ENCODE assay signal across 8 cellular contexts in genomic region chr1:113835686-113836290, GRCh38. TPM values are rescaled to one million over a fixed set of nuclear protein-coding genes. Genes with fewer than 3 reads are reported as not detected.
DNase-seq lines count a peak whose midpoint lies in the region; ATAC-seq and TF ChIP-seq lines count a peak whose summit lies in the region.

No MANE protein-coding gene starts in this region.

- ATAC-seq in left colon (peak; percentile 36), GM19463 (IDR thresholded peaks at IDR 0.05; ENCODE audit: unreplicated experiment) (no peak), HG02840 (IDR thresholded peaks at IDR 0.05; ENCODE audit: low FRiP score, unreplicated experiment) (no peak)

- H3K9me3 Mint-ChIP-seq in brain = peaks cover 0 to 4% (median 0%) of the 10 kb centered on the region in 5 experiments

- H3K27ac Mint-ChIP-seq in brain = no peak overlapping the region

- DNase-seq in AG10803 (ENCODE audit: low read depth) = peak; percentile 51
- peak; percentile 60 for DNase-seq in GM03348 (ENCODE audit: low spot score)
- DNase-seq in NCI-H2227 (lab: John Stamatoyannopoulos, UW; ENCODE audit: unreplicated experiment) = peak; percentile 60
- DNase-seq in left colon = no peak
- no peak for DNase-seq in 8988T

- H3K4me3 ChIP-seq in AG10803 (ENCODE audit: low read length) = no peak overlapping the region

- H3K36me3 Mint-ChIP-seq in brain = no peaks in the 10 kb centered on the region

- intact Hi-C loops in left colon (cut with DNase I, micrococcal nuclease) = loop anchor here in 1 of 2 donors (10.0 kb wide), 2 partner anchors 109 to 449 kb away; no protein-coding TSS in a partner anchor

- no peak overlapping the region for H3K4me3 Mint-ChIP-seq in brain

- H3K27me3 Mint-ChIP-seq in brain = peaks cover 12% of the 10 kb centered on the region

- TF ChIP-seq CTCF in AG10803 (conservative IDR thresholded peaks at IDR 0.05; ENCODE audit: low read length) (peak; percentile 58), brain (conservative IDR thresholded peaks at IDR 0.05) (peak; percentile 79)

- H3K4me1 Mint-ChIP-seq in brain = no peaks in the 10 kb centered on the region

RNA-seq across cellular contexts. Expression of gene RSBN1, which starts 23.5 kb away (rescaled TPM):
- polyA plus RNA-seq in brain (ENCODE audit: insufficient read depth, low read depth, low replicate concordance) = 10.2 TPM
- total RNA-seq in left colon = 10 to 100 TPM; 23.6 to 28.5 TPM

RNA-seq across cellular contexts. Expression of gene PTPN22, which starts 35.7 kb away (rescaled TPM):
- polyA plus RNA-seq in brain (ENCODE audit: insufficient read depth, low read depth, low replicate concordance) = not detected
- 1 to 10 TPM; 5.6 to 5.7 TPM for total RNA-seq in left colon

RNA-seq across cellular contexts. Expression of gene BCL2L15, which starts 51.6 kb away (rescaled TPM):
- polyA plus RNA-seq in brain (ENCODE audit: insufficient read depth, low read depth, low replicate concordance) = not detected
- total RNA-seq in left colon = 100 to 1,000 TPM; 157 to 187 TPM

Comparison
In these comparisons a context has a peak if more than half of its experiments do, and no peak if none do; other contexts are left out.
1. DNase-seq: peak in AG10803 (single experiment), GM03348 (single experiment) and NCI-H2227 (single experiment); none in left colon (0 of 2) and 8988T (single experiment).